In genomic region chr1:10671551-10672375, GRCh38 we compare ENCODE assay signal across 1 cellular context.
TF ChIP-seq lines count a peak whose summit lies in the region.

No MANE protein-coding gene starts in this region.

TF ChIP-seq in H1, 55 proteins besides CTCF, POLR2A, EP300 and RAD21:
- TF ChIP-seq RNF2 (IDR thresholded peaks at IDR 0.05; ENCODE audit: borderline replicate concordance, low read depth, low read length, missing control alignments, poor library complexity, severe bottlenecking): no peak
- TF ChIP-seq CHD1 (IDR thresholded peaks at IDR 0.05; ENCODE audit: low read depth, low read length): no peak
- no peak for TF ChIP-seq TAF1 (IDR thresholded peaks at IDR 0.05; ENCODE audit: low read depth, low read length)
- no peak for TF ChIP-seq ATF3 (IDR thresholded peaks at IDR 0.05; ENCODE audit: insufficient read depth, low read depth, low read length)
- no peak for TF ChIP-seq ASH2L (IDR thresholded peaks at IDR 0.05; ENCODE audit: low read length)
- TF ChIP-seq GABPA (IDR thresholded peaks at IDR 0.05; ENCODE audit: borderline replicate concordance, insufficient read depth, low read length): no peak
- no peak for TF ChIP-seq CHD7 (IDR thresholded peaks at IDR 0.05; ENCODE audit: insufficient replicate concordance, low read length)
- TF ChIP-seq SIRT6 (IDR thresholded peaks at IDR 0.05; ENCODE audit: low read length): no peak
- no peak for TF ChIP-seq SAP30 (IDR thresholded peaks at IDR 0.05; ENCODE audit: insufficient read depth, insufficient replicate concordance, low read length)
- no peak for TF ChIP-seq HDAC2 (IDR thresholded peaks at IDR 0.05; ENCODE audit: borderline replicate concordance in 1 of 2, low read depth in 2 of 2, low read length in 2 of 2)
- no peak for TF ChIP-seq USF2 (IDR thresholded peaks at IDR 0.05; ENCODE audit: low read length)
- TF ChIP-seq SP1 (IDR thresholded peaks at IDR 0.05; ENCODE audit: low read depth, low read length): no peak
- no peak for TF ChIP-seq CBX8 (IDR thresholded peaks at IDR 0.05; ENCODE audit: borderline replicate concordance, low read depth, low read length)
